In genomic region chr22:50209893-50210292, GRCh38 we compare ENCODE assay signal across 8 cellular contexts. TPM values are rescaled to one million over a fixed set of nuclear protein-coding genes. Genes with fewer than 3 reads are reported as not detected.
DNase-seq lines count a peak whose midpoint lies in the region; FAIRE-seq and TF ChIP-seq lines count a peak whose summit lies in the region.

No MANE protein-coding gene starts in this region.

- DNase-seq in A172 (ENCODE audit: low spot score) = peak; percentile 35
- DNase-seq in GM12865 (ENCODE audit: low read depth) = peak; percentile 74
- peak; percentile 22 to 47 for DNase-seq in NOMO-1 (lab: John Stamatoyannopoulos, UW; ENCODE audit: unreplicated experiment in 2 of 2)
- DNase-seq in activated T-cell treated with anti-CD3 and anti-CD28 coated beads, Interleukin-2, amount 50 U/mL, for 1 hour = peak; percentile 74
- DNase-seq in fibroblast of mammary gland (ENCODE audit: low read depth) = peak; percentile 68
- peak; percentile 9 for DNase-seq in non-pigmented ciliary epithelial cell (ENCODE audit: low read depth)
- DNase-seq in urothelium cell line (ENCODE audit: low spot score) = peak; percentile 78
- no peak for DNase-seq in posterior vena cava (ENCODE audit: low spot score)

- TF ChIP-seq CTCF in GM12865 (IDR thresholded peaks at IDR 0.05; ENCODE audit: insufficient read depth, low read depth, low read length, missing control alignments) (peak; percentile 83), fibroblast of mammary gland (conservative IDR thresholded peaks at IDR 0.05; ENCODE audit: control insufficient read depth, insufficient read depth, low read depth, low read length) (peak; percentile 91)

- FAIRE-seq in urothelium cell line (lab: Jason Lieb, UNC) = peak; percentile 82

- no peak overlapping the region for H3K4me3 ChIP-seq in GM12865 (ENCODE audit: low read depth, low read length)
- H3K4me3 ChIP-seq in fibroblast of mammary gland (ENCODE audit: control insufficient read depth, low read depth, low read length) = no peak overlapping the region

- intact Hi-C loops in posterior vena cava (cut with DNase I) = loop anchor here (2.0 to 10.0 kb wide), 3 partner anchors 63 to 425 kb away; no protein-coding TSS in a partner anchor

RNA-seq across cellular contexts. Expression of gene SELENOO, which starts 9.1 kb away (rescaled TPM):
- total RNA-seq in A172 (2014; rRNA removed; shearing (Covaris generic)) = 8.0 and 9.5 TPM in 2 replicates
- 10 to 100 TPM; 10.8 to 11.9 TPM for total RNA-seq in posterior vena cava

RNA-seq across cellular contexts. Expression of gene TRABD, which starts 24.2 kb away (rescaled TPM):
- total RNA-seq in A172 (2014; rRNA removed; shearing (Covaris generic)) = 18.9 and 19.2 TPM in 2 replicates
- total RNA-seq in posterior vena cava = 10 to 100 TPM; 18.3 to 20.5 TPM

RNA-seq across cellular contexts. Expression of gene TUBGCP6, which starts 34.9 kb away (rescaled TPM):
- 8.9 and 10.6 TPM in 2 replicates for total RNA-seq in A172 (2014; rRNA removed; shearing (Covaris generic))
- total RNA-seq in posterior vena cava = 10 to 100 TPM; 20.6 to 23.4 TPM

RNA-seq across cellular contexts. Expression of gene PANX2, which starts 39.4 kb away (rescaled TPM):
- 1.4 and 1.5 TPM in 2 replicates for total RNA-seq in A172 (2014; rRNA removed; shearing (Covaris generic))
- total RNA-seq in posterior vena cava = under 1 TPM; 0.19 to 0.23 TPM

RNA-seq across cellular contexts. Expression of gene HDAC10, which starts 41.2 kb away (rescaled TPM):
- 11.4 and 12.6 TPM in 2 replicates for total RNA-seq in A172 (2014; rRNA removed; shearing (Covaris generic))
- 10 to 100 TPM; 14.1 to 23.6 TPM for total RNA-seq in posterior vena cava
